In genomic region chr4:115949974-115950743, GRCh38 we compare ENCODE assay signal across 8 cellular contexts.
DNase-seq lines count a peak whose midpoint lies in the region; ATAC-seq, FAIRE-seq and TF ChIP-seq lines count a peak whose summit lies in the region.
"Not testable (repeated sequence)": the region's sequence is repeated elsewhere in the genome, so short reads cannot be mapped to it uniquely, and the experiment has no call there.

No MANE protein-coding gene starts in this region.

- DNase-seq in GM12892 (ENCODE audit: insufficient read length); activated naive CD8-positive, alpha-beta T cell treated with anti-CD3 and anti-CD28 coated beads for 36 hours: not testable (repeated sequence)

- not testable (repeated sequence) for H3K4me3 Mint-ChIP-seq in activated naive CD8-positive, alpha-beta T cell treated with anti-CD3 and anti-CD28 coated beads for 36 hours

- H3K4me1 Mint-ChIP-seq in activated naive CD8-positive, alpha-beta T cell treated with anti-CD3 and anti-CD28 coated beads for 36 hours, result not testable (repeated sequence)

- ATAC-seq in GM18867 (IDR thresholded peaks at IDR 0.05; ENCODE audit: unreplicated experiment) (peak; percentile 88), GM19467 (IDR thresholded peaks at IDR 0.05; ENCODE audit: unreplicated experiment) (peak; percentile 67), GM21723 (IDR thresholded peaks at IDR 0.05; ENCODE audit: unreplicated experiment) (peak; percentile 85), HG02884 (IDR thresholded peaks at IDR 0.05; ENCODE audit: unreplicated experiment) (peak; percentile 68), HG03135 (IDR thresholded peaks at IDR 0.05; ENCODE audit: unreplicated experiment) (peak; percentile 81), HG03520 (IDR thresholded peaks at IDR 0.05; ENCODE audit: unreplicated experiment) (peak; percentile 87)

- not testable (repeated sequence) for TF ChIP-seq POLR2A in GM12892 (IDR thresholded peaks at IDR 0.05; ENCODE audit: low read depth, low read length)

- not testable (repeated sequence) for H3K9me3 Mint-ChIP-seq in activated naive CD8-positive, alpha-beta T cell treated with anti-CD3 and anti-CD28 coated beads for 36 hours

- FAIRE-seq in GM12892 (lab: Jason Lieb, UNC), result peak; percentile 42

- not testable (repeated sequence) for H3K27me3 Mint-ChIP-seq in activated naive CD8-positive, alpha-beta T cell treated with anti-CD3 and anti-CD28 coated beads for 36 hours

- peak overlapping the region; percentile 6 for H3K27ac Mint-ChIP-seq in activated naive CD8-positive, alpha-beta T cell treated with anti-CD3 and anti-CD28 coated beads for 36 hours

- H3K36me3 Mint-ChIP-seq in activated naive CD8-positive, alpha-beta T cell treated with anti-CD3 and anti-CD28 coated beads for 36 hours, result not testable (repeated sequence)
